16 cellular contexts compared by ENCODE assay signal in the genomic region with DNA sequence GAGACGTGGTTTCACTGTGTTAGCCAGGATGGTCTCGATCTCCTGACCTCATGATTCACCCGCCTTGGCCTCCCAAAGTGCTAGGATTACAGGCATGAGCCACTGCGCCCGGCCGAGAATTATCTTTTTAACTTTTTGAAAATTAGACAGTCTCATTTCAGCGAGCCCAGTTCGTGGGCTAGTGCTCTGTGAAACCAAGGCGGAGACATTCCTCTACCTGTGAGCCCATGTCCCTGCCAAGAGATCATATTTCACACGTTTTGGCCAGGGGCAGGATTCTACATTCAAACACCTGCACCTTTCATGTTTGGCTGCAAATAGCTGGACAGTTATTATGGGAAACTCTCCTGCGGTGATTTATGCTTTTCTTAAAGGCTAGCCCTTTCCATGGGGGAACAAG.
"Had no signal": no experiment of that assay in that cellular context is flagged by ENCODE, and none has a peak within 500 bp of the region (broad histone marks: within the 10 kb centered on the region; RNA-seq: fewer than 3 reads in every experiment).

No MANE protein-coding gene starts in this region.

- H3K27ac ChIP-seq: psoas muscle, right lobe of liver, transverse colon had no signal

- DNase-seq: activated CD4-positive, alpha-beta T cell treated with anti-CD3 and anti-CD28 coated beads, Interleukin-2, amount 50 U/mL, for 4 hours; activated effector memory CD4-positive, alpha-beta T cell treated with anti-CD3 and anti-CD28 coated beads, Interleukin-2, amount 50 U/mL, for 16 hours; activated T-cell treated with anti-CD3 and anti-CD28 coated beads, Interleukin-2, amount 50 U/mL, for 4 hours; amygdala; hypothalamus; immature natural killer cell; left cardiac atrium; occipital lobe; psoas muscle; right lobe of liver; T-helper 17 cell; transverse colon had no signal

- ATAC-seq: activated T-cell treated with anti-CD3 and anti-CD28 coated beads, Interleukin-2, amount 50 U/mL, for 4 hours; esophagus mucosa; left cardiac atrium; psoas muscle; right lobe of liver; stimulated activated memory B cell treated with anti-CD40 and anti-IgM and Interleukin-4, amounts not matched to agents 10 μg/mL and 1 μg/mL and 100 μg/mL, for 72 hours; T-helper 17 cell had no signal

- H3K4me1 Mint-ChIP-seq: immature natural killer cell had no signal

- H3K27me3 Mint-ChIP-seq: stimulated activated memory B cell treated with anti-CD40 and anti-IgM and Interleukin-4, amounts not matched to agents 10 μg/mL and 1 μg/mL and 100 μg/mL, for 72 hours had no signal

- H3K4me1 ChIP-seq: psoas muscle, right lobe of liver had no signal

- H3K27me3 ChIP-seq: right lobe of liver, transverse colon had no signal

- H3K36me3 ChIP-seq: right lobe of liver had no signal

- H3K9me3 Mint-ChIP-seq: activated T-cell treated with anti-CD3 and anti-CD28 coated beads, Interleukin-2, amount 50 U/mL, for 4 hours; immature natural killer cell; nephron; stimulated activated memory B cell treated with anti-CD40 and anti-IgM and Interleukin-4, amounts not matched to agents 10 μg/mL and 1 μg/mL and 100 μg/mL, for 72 hours had no signal

- H3K9me3 ChIP-seq: psoas muscle, right lobe of liver, transverse colon had no signal

- H3K4me3 ChIP-seq: psoas muscle, right lobe of liver, transverse colon had no signal

- H3K4me3 Mint-ChIP-seq: activated naive CD8-positive, alpha-beta T cell; activated T-cell treated with anti-CD3 and anti-CD28 coated beads, Interleukin-2, amount 50 U/mL, for 4 hours; immature natural killer cell; nephron; stimulated activated memory B cell treated with anti-CD40 and anti-IgM and Interleukin-4, amounts not matched to agents 10 μg/mL and 1 μg/mL and 100 μg/mL, for 72 hours; T-helper 17 cell had no signal

- H3K27ac Mint-ChIP-seq: activated naive CD8-positive, alpha-beta T cell; immature natural killer cell; stimulated activated memory B cell treated with anti-CD40 and anti-IgM and Interleukin-4, amounts not matched to agents 10 μg/mL and 1 μg/mL and 100 μg/mL, for 72 hours; T-helper 17 cell had no signal
